ENCODE assay signal across 22 cellular contexts in genomic region chr5:111606194-111606593, GRCh38.
"Had no signal": no experiment of that assay in that cellular context is flagged by ENCODE, and none has a peak within 500 bp of the region (broad histone marks: within the 10 kb centered on the region; RNA-seq: fewer than 3 reads in every experiment).

No MANE protein-coding gene starts in this region.

- FAIRE-seq: colon, keratinocyte had no signal

- H3K27ac ChIP-seq: dorsolateral prefrontal cortex, epithelial cell of prostate, neural progenitor cell, parathyroid adenoma, sigmoid colon, stomach, thyroid gland, vagina had no signal

- H3K4me3 ChIP-seq: dorsolateral prefrontal cortex, mucosa of descending colon, neural progenitor cell, sigmoid colon, stomach, thyroid gland, vagina had no signal

- H3K27me3 ChIP-seq: neural progenitor cell, sigmoid colon, stomach, thyroid gland, vagina had no signal

- H3K4me1 ChIP-seq: parathyroid adenoma, sigmoid colon, stomach, thyroid gland, vagina had no signal

- DNase-seq: dorsolateral prefrontal cortex; effector CD4-positive, alpha-beta T cell; foreskin melanocyte; hypothalamus; immature natural killer cell; mesenchymal stem cell; mucosa of descending colon; naive B cell; right cardiac atrium; sigmoid colon; stimulated activated CD4-positive, alpha-beta T cell treated with anti-CD3 and anti-CD28 coated beads, Interleukin-2, amount 100 ng/mL, for 24 hours; stimulated activated CD4-positive, alpha-beta T cell treated with anti-CD3 and anti-CD28 coated beads, Interleukin-4, amount 100 ng/mL, for 24 hours; stimulated activated naive CD4-positive, alpha-beta T cell treated with Interleukin-2 at 50 U/mL for 16 hours; stomach; thyroid gland; trophoblast cell had no signal

- H3K9me3 ChIP-seq: sigmoid colon, stomach, thyroid gland, vagina had no signal

- H3K36me3 ChIP-seq: neural progenitor cell, sigmoid colon, stomach, thyroid gland, vagina had no signal
